Comparison of ENCODE assay signal across 25 cellular contexts in the genomic region with DNA sequence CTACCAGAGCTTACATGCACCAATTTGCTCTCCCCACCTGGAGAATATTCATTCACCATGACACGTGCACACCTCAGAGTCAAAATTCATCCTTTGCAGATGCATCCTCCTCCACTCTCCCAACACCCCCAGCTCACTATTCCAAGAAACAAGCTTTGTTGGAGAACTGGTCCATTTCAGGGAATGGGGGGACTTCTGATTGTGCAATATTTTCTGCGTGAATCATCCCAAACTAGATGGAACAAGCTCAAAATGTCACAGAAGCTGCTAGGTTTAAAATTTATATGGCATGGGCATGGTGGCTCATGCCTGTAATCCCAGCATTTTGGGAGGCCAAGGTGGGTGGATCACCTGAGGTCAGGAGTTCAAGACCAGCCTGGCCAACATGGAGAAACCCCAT. TPM values are rescaled to one million over a fixed set of nuclear protein-coding genes. Genes with fewer than 3 reads are reported as not detected.
DNase-seq lines count a peak whose midpoint lies in the region; ATAC-seq, FAIRE-seq and TF ChIP-seq lines count a peak whose summit lies in the region.
"Had no signal": no experiment of that assay in that cellular context is flagged by ENCODE, and none has a peak within 500 bp of the region (broad histone marks: within the 10 kb centered on the region; RNA-seq: fewer than 3 reads in every experiment).

No MANE protein-coding gene starts in this region.

- H3K4me3 ChIP-seq in GM12878, result no peak overlapping the region
- H3K4me3 ChIP-seq: MG63 had no signal

- H3K79me2 ChIP-seq in GM12878 (ENCODE audit: control insufficient read depth, insufficient read depth, low read length), result peaks cover 28% of the 10 kb centered on the region

- no peak for TF ChIP-seq EP300 in GM12878 (IDR thresholded peaks at IDR 0.05; ENCODE audit: borderline replicate concordance in 1 of 2, control insufficient read depth in 1 of 2, low read depth in 2 of 2, low read length in 2 of 2)

- peaks cover 15 to 16% of the 10 kb centered on the region in 2 donors for H3K4me1 Mint-ChIP-seq in effector memory CD8-positive, alpha-beta T cell (ENCODE audit: low read depth in 2 of 2)
- H3K4me1 Mint-ChIP-seq in Calu3 (ENCODE audit: low read depth, unreplicated experiment), result no peaks in the 10 kb centered on the region

- CTCF ChIA-PET in GM12878 (lab: Yijun Ruan, JAX) (interaction anchor here (1.1 to 5.5 kb wide), 9 partner anchors 10 to 97 kb away, joined by 3 to 37 read pairs (median 4); no protein-coding TSS in a partner anchor), Calu3 (lab: Charles Lee) (interaction anchor here (0.8 kb wide), 1 partner anchor 9 kb away, joined by 4 read pairs; no protein-coding TSS in a partner anchor)

- intact Hi-C loops in GM12878 (cut with micrococcal nuclease; ENCODE audit: unreplicated experiment), result no loop called here
- intact Hi-C loops in Calu3 (cut with micrococcal nuclease; ENCODE audit: unreplicated experiment), result no loop called here

- no peak overlapping the region for H3K9ac ChIP-seq in GM12878 (ENCODE audit: control insufficient read depth, insufficient read depth, low read length)

- ATAC-seq in GM12878 (no peak), foreskin keratinocyte (no peak), GM21737 (IDR thresholded peaks at IDR 0.05; ENCODE audit: unreplicated experiment) (no peak)
- no peak for ATAC-seq in effector memory CD8-positive, alpha-beta T cell (replicated peaks)

- RAD21 ChIA-PET in GM12878 (lab: Charles Lee; ENCODE audit: unreplicated experiment), result interaction anchor here (1.1 to 6.4 kb wide), 15 partner anchors 10 to 67 kb away, joined by 3 to 59 read pairs (median 5); no protein-coding TSS in a partner anchor

- no peaks in the 10 kb centered on the region for H4K20me1 ChIP-seq in GM12878 (ENCODE audit: control insufficient read depth, insufficient read depth)

- peak; percentile 7 for DNase-seq in HS-27A (ENCODE audit: low read depth)
- no peak for DNase-seq in GM12878 (ENCODE audit: low read depth, low spot score)
- DNase-seq in foreskin keratinocyte, result peak; percentile 46 to 69
- DNase-seq in renal cortical epithelial cell (ENCODE audit: low read depth), result peak; percentile 54
- DNase-seq in effector memory CD8-positive, alpha-beta T cell, result no peak
- no peak for DNase-seq in Calu3
- DNase-seq: BE2C, DMS79, H7, Kasumi-1, MG63, NCI-H1417, NCI-H1694 treated with DMSO at 0.1 percent for 48 hours, NCI-H2081 treated with DMSO at 0.1 percent for 48 hours, NCI-H2171 treated with DMSO at 0.1 percent for 48 hours, NCI-H524 treated with DMSO at 0.1 percent for 48 hours, NCI-H82, OCI-M1, Right ventricle myocardium superior had no signal

- H3K4me2 ChIP-seq in GM12878 (ENCODE audit: control insufficient read depth, insufficient read depth), result peak overlapping the region; percentile 26; the same call in 1 of the 2 replicates

- H3K9me3 Mint-ChIP-seq in effector memory CD8-positive, alpha-beta T cell, result no peaks in the 10 kb centered on the region
- no peaks in the 10 kb centered on the region for H3K9me3 Mint-ChIP-seq in Calu3 (ENCODE audit: low read depth, unreplicated experiment)
- H3K9me3 Mint-ChIP-seq: HFFc6, IgD-negative memory B cell had no signal

- no peak overlapping the region for H2AFZ ChIP-seq in GM12878 (ENCODE audit: control insufficient read depth, low read depth, low read length)

- in situ Hi-C loops in GM12878 (cut with MboI), result no loop called here

- H3K27me3 ChIP-seq in GM12878 (replicated peaks in 1 of 2; ENCODE audit: control insufficient read depth in 2 of 2, insufficient read depth in 2 of 2, low read length in 1 of 2) (no peaks in the 10 kb centered on the region), foreskin keratinocyte (peaks cover 49% of the 10 kb centered on the region)
- H3K27me3 ChIP-seq: MG63 had no signal

- SMC1A ChIA-PET in GM12878 (lab: Charles Lee; ENCODE audit: uncharacterized antibody, unreplicated experiment), result interaction anchor here (0.6 to 9.3 kb wide), 20 partner anchors 8 to 146 kb away, joined by 3 to 73 read pairs (median 6); no protein-coding TSS in a partner anchor

- H3K27ac Mint-ChIP-seq in effector memory CD8-positive, alpha-beta T cell, result no peak overlapping the region
- no peak overlapping the region for H3K27ac Mint-ChIP-seq in Calu3 (ENCODE audit: unreplicated experiment)
- H3K27ac Mint-ChIP-seq: HFFc6, IgD-negative memory B cell had no signal

- H3K4me3 Mint-ChIP-seq in effector memory CD8-positive, alpha-beta T cell, result no peak overlapping the region
- no peak overlapping the region for H3K4me3 Mint-ChIP-seq in Calu3 (ENCODE audit: low read depth, unreplicated experiment)
- H3K4me3 Mint-ChIP-seq: HFFc6 had no signal

- no peak for TF ChIP-seq RAD21 in GM12878 (IDR thresholded peaks at IDR 0.05; ENCODE audit: insufficient read depth, low read depth, low read length)

- H3K4me1 ChIP-seq in GM12878 (ENCODE audit: control insufficient read depth, insufficient read depth, low read length), result peaks cover 3% of the 10 kb centered on the region; the same call in 1 of the 2 replicates
- H3K4me1 ChIP-seq in foreskin keratinocyte, result peaks cover 11% of the 10 kb centered on the region
- H3K4me1 ChIP-seq: BE2C had no signal

- no peak overlapping the region for H3K27ac ChIP-seq in GM12878 (ENCODE audit: control insufficient read depth, insufficient read depth)
- no peak overlapping the region for H3K27ac ChIP-seq in foreskin keratinocyte
- H3K27ac ChIP-seq: HL-60 had no signal

- FAIRE-seq in GM12878 (lab: Jason Lieb, UNC), result no peak
- FAIRE-seq: HTR-8/SVneo, RCC 7860 had no signal

- WGBS in GM12878 (ENCODE audit: insufficient coverage, insufficient replicate concordance, low lambda C conversion rate, missing lambda C conversion rate), result 100% methylated on average over 2 of the region's 2 CpGs

- no TSS peak for BruUV-seq in GM12878 (replicated peaks; lab: Mats Ljungman, UMichigan)
- BruUV-seq in Calu3 (replicated peaks; lab: Mats Ljungman, UMichigan), result no TSS peak

- peaks cover 0 to 4% of the 10 kb centered on the region in 2 experiments; a peak in 1 of 4 replicates for H3K36me3 ChIP-seq in GM12878 (ENCODE audit: control insufficient read depth in 2 of 2, insufficient read depth in 2 of 2, low read length in 1 of 2)
- H3K36me3 ChIP-seq: BE2C, MG63 had no signal

- TF ChIP-seq CTCF in GM12878 (IDR thresholded peaks at IDR 0.05 in 2 of 3, conservative IDR thresholded peaks at IDR 0.05 in 1 of 3; ENCODE audit: control insufficient read depth in 2 of 3, extremely low read depth in 1 of 3, insufficient read depth in 1 of 3, low read depth in 3 of 3, low read length in 3 of 3) (no peak), foreskin keratinocyte (conservative IDR thresholded peaks at IDR 0.05) (no peak), Calu3 (IDR thresholded peaks at IDR 0.05; ENCODE audit: unreplicated experiment) (no peak)

- H3K27me3 Mint-ChIP-seq in effector memory CD8-positive, alpha-beta T cell, result peaks cover 67 to 86% of the 10 kb centered on the region in 2 donors
- no peaks in the 10 kb centered on the region for H3K27me3 Mint-ChIP-seq in Calu3 (ENCODE audit: unreplicated experiment)

- POLR2A ChIA-PET in GM12878 (lab: Charles Lee), result interaction anchor here (1.0 to 3.7 kb wide), 6 partner anchors 9 to 40 kb away, joined by 3 to 18 read pairs (median 8); no protein-coding TSS in a partner anchor

- peaks cover 6% of the 10 kb centered on the region for H3K36me3 Mint-ChIP-seq in effector memory CD8-positive, alpha-beta T cell (ENCODE audit: insufficient read depth)
- peaks cover 19% of the 10 kb centered on the region for H3K36me3 Mint-ChIP-seq in Calu3 (ENCODE audit: insufficient read depth, unreplicated experiment)

- H3K9me3 ChIP-seq in GM12878 (replicated peaks; ENCODE audit: control insufficient read depth, insufficient read depth, low read length), result no peaks in the 10 kb centered on the region
- H3K9me3 ChIP-seq: BE2C, MG63 had no signal

- no peak for TF ChIP-seq POLR2A in GM12878 (IDR thresholded peaks at IDR 0.05; ENCODE audit: low read depth, low read length)

TF ChIP-seq in GM12878, 131 proteins besides CTCF, POLR2A, EP300 and RAD21 (continues in another document):
- no peak for TF ChIP-seq USF2 (IDR thresholded peaks at IDR 0.05; ENCODE audit: borderline replicate concordance, low read depth, low read length)
- no peak for TF ChIP-seq HDAC2 (IDR thresholded peaks at IDR 0.05)
- TF ChIP-seq SMAD5 (IDR thresholded peaks at IDR 0.05; ENCODE audit: low read depth), result no peak
- TF ChIP-seq TARDBP (IDR thresholded peaks at IDR 0.05; ENCODE audit: borderline replicate concordance), result no peak
- no peak for TF ChIP-seq MYC (IDR thresholded peaks at IDR 0.05; ENCODE audit: insufficient read depth, insufficient read length, insufficient replicate concordance, low read length, severe bottlenecking)

RNA-seq across cellular contexts. Expression of gene GLDC, which starts 3.6 kb away (rescaled TPM):
- total RNA-seq in GM12878 (2013; cell fraction: nucleolus; rRNA removed), result 105 and 125 TPM in 2 replicates
- total RNA-seq in GM12878 (2014; rRNA removed) (124 and 125 TPM in 2 replicates), GM12878 (2014; rRNA removed; fragmentation: Illumina TruSeq; extraction: Trizol) (97.0 and 101 TPM in 2 replicates), GM12878 (2021) (117 and 119 TPM in 2 replicates), foreskin keratinocyte (0.99 and 1.3 TPM in 2 replicates), renal cortical epithelial cell (129 and 177 TPM in 2 replicates), Calu3 (2022) (5.1 and 8.0 TPM in 2 replicates)
- polyA plus RNA-seq in GM12878 (2011; ENCODE audit: low read depth), result 49.3 TPM
- polyA plus RNA-seq in GM12878 (2011; rRNA removed) (165 and 166 TPM in 2 replicates), GM12878 (2014; fragmentation: Illumina TruSeq; extraction: Trizol) (150 and 156 TPM in 2 replicates), GM12878 (2014; fragmentation: Nextera tagmentation; extraction: Ambion mirVana) (100 to 1,000 TPM in 1 of 2 experiments, 10 to 100 TPM in 1; 88.2 to 112 TPM), GM12878 (2014; rRNA removed) (128 and 129 TPM in 2 replicates), GM12878 (2016; fragmentation: Nextera tagmentation; extraction: Ambion mirVana) (100 to 1,000 TPM in 1 of 2 experiments, 10 to 100 TPM in 1; 33.1 to 101 TPM), foreskin keratinocyte (0.90 and 0.95 TPM in 2 replicates)
- 96.2 and 109 TPM in 2 replicates for polyA plus RNA-seq in GM12878 (2011; cell fraction: cytosol; rRNA removed)
- polyA plus RNA-seq in GM12878 (2011; cell fraction: nucleus; rRNA removed), result 487 and 685 TPM in 2 replicates
- polyA plus RNA-seq in GM12878 (2012), result 38.4 and 38.7 TPM in 2 replicates
- 232 and 238 TPM in 2 replicates for polyA minus RNA-seq in GM12878 (2011; rRNA and poly(A)+ RNA removed)
- polyA minus RNA-seq in GM12878 (2011; cell fraction: cytosol; rRNA and poly(A)+ RNA removed), result 48.2 and 51.0 TPM in 2 replicates
- 170 and 175 TPM in 2 replicates for polyA minus RNA-seq in GM12878 (2011; cell fraction: nucleus; rRNA and poly(A)+ RNA removed)
- total RNA-seq: Right ventricle myocardium superior had no signal

Comparison
In these comparisons a context has a peak if more than half of its experiments do, and no peak if none do; other contexts are left out.
1. DNase-seq: peak in HS-27A (single experiment), foreskin keratinocyte (2 of 2) and renal cortical epithelial cell (single experiment); none in GM12878 (single experiment), effector memory CD8-positive, alpha-beta T cell (0 of 3) and Calu3 (single experiment).
2. RNA of gene GLDC, which starts 3.6 kb away (total RNA-seq): 129 to 177 TPM in renal cortical epithelial cell and 97.0 to 125 TPM in GM12878; 5.1 to 8.0 TPM in Calu3 and 0.99 to 1.3 TPM in foreskin keratinocyte; every median in the first group is over 10 times any median in the second.